Comparison of ENCODE assay signal across 8 cellular contexts in the genomic region with DNA sequence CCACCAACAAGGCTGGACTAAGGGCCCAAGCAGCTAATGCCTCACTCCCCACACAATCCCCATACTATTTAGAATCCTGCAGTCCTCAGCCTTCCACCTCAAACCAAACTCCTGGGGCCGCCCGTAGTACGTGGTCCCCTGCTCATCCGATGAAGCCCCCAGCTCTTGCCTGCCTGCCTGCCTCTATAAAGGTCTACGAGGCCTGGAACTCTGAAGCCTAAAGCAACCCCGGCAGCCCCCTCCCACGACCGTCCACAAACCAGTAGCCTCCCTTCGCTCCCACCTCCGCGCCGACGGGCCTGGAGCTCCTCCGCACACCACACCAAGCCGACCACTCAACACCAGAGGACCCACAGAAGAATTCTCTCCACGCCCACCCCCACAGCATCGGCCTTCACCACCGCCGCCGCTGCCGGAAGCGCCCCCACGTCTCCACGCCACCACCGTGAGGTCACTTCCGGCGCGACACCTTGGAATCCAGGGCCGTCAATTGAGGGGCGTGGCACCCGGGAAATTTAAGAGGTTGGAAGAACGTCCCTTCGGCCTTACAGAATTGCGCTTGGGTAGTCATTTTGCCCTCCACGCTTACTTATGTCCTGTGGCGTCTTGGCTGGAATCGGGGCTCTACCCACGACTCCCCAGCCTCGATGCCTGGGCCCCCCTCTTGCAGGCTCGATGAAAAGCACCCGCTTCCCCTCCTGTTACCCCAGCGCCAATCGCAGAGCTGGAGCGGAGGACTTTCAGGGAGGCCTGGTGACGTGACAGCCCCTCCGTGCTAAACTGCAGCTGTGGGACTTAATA. TPM values are rescaled to one million over a fixed set of nuclear protein-coding genes. Genes with fewer than 3 reads are reported as not detected.
DNase-seq lines count a peak whose midpoint lies in the region; ATAC-seq and TF ChIP-seq lines count a peak whose summit lies in the region.

A gene with protein sequence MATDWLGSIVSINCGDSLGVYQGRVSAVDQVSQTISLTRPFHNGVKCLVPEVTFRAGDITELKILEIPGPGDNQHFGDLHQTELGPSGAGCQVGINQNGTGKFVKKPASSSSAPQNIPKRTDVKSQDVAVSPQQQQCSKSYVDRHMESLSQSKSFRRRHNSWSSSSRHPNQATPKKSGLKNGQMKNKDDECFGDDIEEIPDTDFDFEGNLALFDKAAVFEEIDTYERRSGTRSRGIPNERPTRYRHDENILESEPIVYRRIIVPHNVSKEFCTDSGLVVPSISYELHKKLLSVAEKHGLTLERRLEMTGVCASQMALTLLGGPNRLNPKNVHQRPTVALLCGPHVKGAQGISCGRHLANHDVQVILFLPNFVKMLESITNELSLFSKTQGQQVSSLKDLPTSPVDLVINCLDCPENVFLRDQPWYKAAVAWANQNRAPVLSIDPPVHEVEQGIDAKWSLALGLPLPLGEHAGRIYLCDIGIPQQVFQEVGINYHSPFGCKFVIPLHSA (minus strand): TSS at position 428 of the 801 bp plus-strand sequence. CDS start 20,900 bp downstream, outside the sequence.

- H3K4me1 ChIP-seq in CD8-positive, alpha-beta T cell (ENCODE audit: insufficient read depth, low read length): peaks cover 14% of the 10 kb centered on the region
- H3K4me1 ChIP-seq in esophagus muscularis mucosa (peaks cover 14 to 37% (median 28%) of the 10 kb centered on the region in 4 donors), muscle layer of duodenum (ENCODE audit: control insufficient read depth in 1 of 2, insufficient read depth in 2 of 2, low read length in 2 of 2) (peaks cover 4 to 23% of the 10 kb centered on the region in 2 donors)

- TF ChIP-seq POLR2A in esophagus muscularis mucosa (IDR thresholded peaks at IDR 0.05; ENCODE audit: low read depth): no peak

- no peaks in the 10 kb centered on the region for H3K27me3 Mint-ChIP-seq in CD8-positive, alpha-beta T cell (ENCODE audit: low read depth)
- H3K27me3 Mint-ChIP-seq in IgD-negative memory B cell: no peaks in the 10 kb centered on the region

- CTCF ChIA-PET in CD8-positive, alpha-beta T cell (lab: Charles Lee): interaction anchor here (0.7 to 1.2 kb wide), 3 partner anchors 75 to 76 kb away, joined by 3 read pairs; no protein-coding TSS in a partner anchor

- peak within 1 kb of the TSS; percentile 100 for H3K4me3 Mint-ChIP-seq in CD8-positive, alpha-beta T cell
- H3K4me3 Mint-ChIP-seq in IgD-negative memory B cell: peak within 1 kb of the TSS; percentile 91 to 100 (median 100)

- DNase-seq in CD8-positive, alpha-beta T cell: peak; percentile 72 to 92 (median 89)
- DNase-seq in activated T-cell treated with anti-CD3 and anti-CD28 coated beads, Interleukin-2, amount 50 U/mL, for 48 hours: peak; percentile 90 to 91
- peak; percentile 95 for DNase-seq in esophagus muscularis mucosa (ENCODE audit: extremely low spot score)
- peak; percentile 76 for DNase-seq in stimulated activated CD8-positive, alpha-beta memory T cell treated with anti-CD3 and anti-CD28 coated beads, Interleukin-7, amount 100 ng/mL, for 24 hours (ENCODE audit: low read depth)

- H3K36me3 Mint-ChIP-seq in CD8-positive, alpha-beta T cell: peaks cover 12% of the 10 kb centered on the region
- no peaks in the 10 kb centered on the region for H3K36me3 Mint-ChIP-seq in IgD-negative memory B cell

- no peaks in the 10 kb centered on the region for H3K27me3 ChIP-seq in CD8-positive, alpha-beta T cell (ENCODE audit: insufficient read depth, low read length)
- H3K27me3 ChIP-seq in esophagus muscularis mucosa (no peaks in the 10 kb centered on the region), muscle layer of duodenum (ENCODE audit: low read depth, low read length) (no peaks in the 10 kb centered on the region)

- peaks cover 47% of the 10 kb centered on the region for H3K4me1 Mint-ChIP-seq in CD8-positive, alpha-beta T cell (ENCODE audit: low read depth)
- H3K4me1 Mint-ChIP-seq in IgD-negative memory B cell: peaks cover 26 to 31% (median 28%) of the 10 kb centered on the region in 3 donors

- POLR2A ChIA-PET in CD8-positive, alpha-beta T cell (lab: Charles Lee): no interaction called here

- peak; percentile 88 for ATAC-seq in CD8-positive, alpha-beta T cell
- peak; percentile 74 for ATAC-seq in GM21367 (IDR thresholded peaks at IDR 0.05; ENCODE audit: unreplicated experiment)

- no peak for TF ChIP-seq CTCF in CD8-positive, alpha-beta T cell (IDR thresholded peaks at IDR 0.05)
- peak in 1 of 3 experiments; percentile 15 for TF ChIP-seq CTCF in esophagus muscularis mucosa (IDR thresholded peaks at IDR 0.05)

- peak within 1 kb of the TSS; percentile 99 for H3K27ac Mint-ChIP-seq in CD8-positive, alpha-beta T cell
- H3K27ac Mint-ChIP-seq in IgD-negative memory B cell: peak within 1 kb of the TSS; percentile 55 to 99 (median 94)

- H3K4me3 ChIP-seq in CD8-positive, alpha-beta T cell (ENCODE audit: low read depth, low read length): peak within 1 kb of the TSS; percentile 93
- H3K4me3 ChIP-seq in esophagus muscularis mucosa: peak within 1 kb of the TSS; percentile 71 to 94 (median 89)
- H3K4me3 ChIP-seq in muscle layer of duodenum (ENCODE audit: low read depth in 1 of 2, low read length in 2 of 2): peak within 1 kb of the TSS; percentile 97 to 99

- TF ChIP-seq EP300 in esophagus muscularis mucosa (IDR thresholded peaks at IDR 0.05): no peak

- no peaks in the 10 kb centered on the region for H3K36me3 ChIP-seq in CD8-positive, alpha-beta T cell (ENCODE audit: insufficient read depth, low read length)
- H3K36me3 ChIP-seq in esophagus muscularis mucosa (no peaks in the 10 kb centered on the region), muscle layer of duodenum (ENCODE audit: control insufficient read depth in 1 of 2, insufficient read depth in 2 of 2, low read length in 2 of 2) (no peaks in the 10 kb centered on the region)

- H3K9me3 ChIP-seq in CD8-positive, alpha-beta T cell (ENCODE audit: low read length): no peaks in the 10 kb centered on the region
- no peaks in the 10 kb centered on the region for H3K9me3 ChIP-seq in esophagus muscularis mucosa
- no peaks in the 10 kb centered on the region for H3K9me3 ChIP-seq in muscle layer of duodenum (ENCODE audit: control insufficient read depth in 1 of 2, low read length in 2 of 2)

- intact Hi-C loops in CD8-positive, alpha-beta T cell (cut with DNase I, micrococcal nuclease): loop anchor here (1.0 to 10.0 kb wide), 12 partner anchors 31 to 759 kb away; a partner anchor contains a TSS
- intact Hi-C loops in esophagus muscularis mucosa (cut with DNase I): loop anchor here (10.0 kb wide), 1 partner anchor 151 kb away; a partner anchor contains a TSS

- WGBS in esophagus muscularis mucosa: 0% methylated on average over 27 of the region's 46 CpGs

- no peaks in the 10 kb centered on the region for H3K9me3 Mint-ChIP-seq in CD8-positive, alpha-beta T cell
- H3K9me3 Mint-ChIP-seq in IgD-negative memory B cell: no peaks in the 10 kb centered on the region

- H3K27ac ChIP-seq in CD8-positive, alpha-beta T cell (ENCODE audit: low read depth, low read length): peak within 1 kb of the TSS; percentile 83
- peak within 1 kb of the TSS; percentile 85 to 89 (median 87) for H3K27ac ChIP-seq in esophagus muscularis mucosa (replicated peaks in 1 of 4)
- peak within 1 kb of the TSS; percentile 85 for H3K27ac ChIP-seq in muscle layer of duodenum (ENCODE audit: low read length)

TF ChIP-seq in PFSK-1, 5 proteins besides CTCF, POLR2A, EP300 and RAD21:
- TF ChIP-seq, protein P1, sequence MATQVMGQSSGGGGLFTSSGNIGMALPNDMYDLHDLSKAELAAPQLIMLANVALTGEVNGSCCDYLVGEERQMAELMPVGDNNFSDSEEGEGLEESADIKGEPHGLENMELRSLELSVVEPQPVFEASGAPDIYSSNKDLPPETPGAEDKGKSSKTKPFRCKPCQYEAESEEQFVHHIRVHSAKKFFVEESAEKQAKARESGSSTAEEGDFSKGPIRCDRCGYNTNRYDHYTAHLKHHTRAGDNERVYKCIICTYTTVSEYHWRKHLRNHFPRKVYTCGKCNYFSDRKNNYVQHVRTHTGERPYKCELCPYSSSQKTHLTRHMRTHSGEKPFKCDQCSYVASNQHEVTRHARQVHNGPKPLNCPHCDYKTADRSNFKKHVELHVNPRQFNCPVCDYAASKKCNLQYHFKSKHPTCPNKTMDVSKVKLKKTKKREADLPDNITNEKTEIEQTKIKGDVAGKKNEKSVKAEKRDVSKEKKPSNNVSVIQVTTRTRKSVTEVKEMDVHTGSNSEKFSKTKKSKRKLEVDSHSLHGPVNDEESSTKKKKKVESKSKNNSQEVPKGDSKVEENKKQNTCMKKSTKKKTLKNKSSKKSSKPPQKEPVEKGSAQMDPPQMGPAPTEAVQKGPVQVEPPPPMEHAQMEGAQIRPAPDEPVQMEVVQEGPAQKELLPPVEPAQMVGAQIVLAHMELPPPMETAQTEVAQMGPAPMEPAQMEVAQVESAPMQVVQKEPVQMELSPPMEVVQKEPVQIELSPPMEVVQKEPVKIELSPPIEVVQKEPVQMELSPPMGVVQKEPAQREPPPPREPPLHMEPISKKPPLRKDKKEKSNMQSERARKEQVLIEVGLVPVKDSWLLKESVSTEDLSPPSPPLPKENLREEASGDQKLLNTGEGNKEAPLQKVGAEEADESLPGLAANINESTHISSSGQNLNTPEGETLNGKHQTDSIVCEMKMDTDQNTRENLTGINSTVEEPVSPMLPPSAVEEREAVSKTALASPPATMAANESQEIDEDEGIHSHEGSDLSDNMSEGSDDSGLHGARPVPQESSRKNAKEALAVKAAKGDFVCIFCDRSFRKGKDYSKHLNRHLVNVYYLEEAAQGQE (IDR thresholded peaks at IDR 0.05; ENCODE audit: insufficient read depth in 1 of 2, low read depth in 2 of 2, low read length in 2 of 2): 0 out of 4 replicates have a peak, but pooled peaks of 1 of the 2 experiments have one; percentile 34
- TF ChIP-seq FOXP2 (optimal IDR thresholded peaks at IDR 0.05; ENCODE audit: borderline replicate concordance, extremely low read depth, extremely low read length, insufficient read depth): peak; percentile 54
- TF ChIP-seq POLR2AphosphoS5 (IDR thresholded peaks at IDR 0.05; ENCODE audit: low read depth, low read length): peak; percentile 79
- TF ChIP-seq TAF1 (IDR thresholded peaks at IDR 0.05; ENCODE audit: borderline replicate concordance, insufficient read depth, low read length): peak; percentile 58; the same call in 1 of the 2 replicates
- peak; percentile 99; the same call in 1 of the 2 replicates for TF ChIP-seq SIN3A (IDR thresholded peaks at IDR 0.05; ENCODE audit: borderline replicate concordance, insufficient read depth, low read length)

RNA-seq across cellular contexts. Expression of the gene that starts here (rescaled TPM):
- total RNA-seq in CD8-positive, alpha-beta T cell: 10 to 100 TPM in 1 of 2 experiments, 1 to 10 TPM in 1; 9.8 to 11.8 TPM
- polyA plus RNA-seq in IgD-negative memory B cell: 18.5 TPM
- polyA plus RNA-seq in PFSK-1 (2012; ENCODE audit: insufficient read length, low read depth): 47.6 TPM
- total RNA-seq in esophagus muscularis mucosa: 10 to 100 TPM in 3 of 4 donors, 1 to 10 TPM in 1; 9.6 to 19.5 (median 17.9) TPM

Comparison
In these comparisons a context has a peak if more than half of its experiments do, and no peak if none do; other contexts are left out.
1. Peak in every context shown above with its lines: DNase-seq, ATAC-seq, H3K4me3 ChIP-seq and H3K27ac ChIP-seq.